In genomic region chrX:103248553-103248952, GRCh38 we compare ENCODE assay signal across 8 cellular contexts. TPM values are rescaled to one million over a fixed set of nuclear protein-coding genes. Genes with fewer than 3 reads are reported as not detected.
DNase-seq lines count a peak whose midpoint lies in the region; ATAC-seq and TF ChIP-seq lines count a peak whose summit lies in the region.

No MANE protein-coding gene starts in this region.

- no peak overlapping the region for H3K4me2 ChIP-seq in PC-9

- peak; percentile 78 for ATAC-seq in GM18867 (IDR thresholded peaks at IDR 0.05; ENCODE audit: unreplicated experiment)
- ATAC-seq in gastroesophageal sphincter, result no peak

- TF ChIP-seq EP300 in gastroesophageal sphincter (IDR thresholded peaks at IDR 0.05), result no peak

- H3K4me3 ChIP-seq in PC-9, result no peak overlapping the region
- no peak overlapping the region for H3K4me3 ChIP-seq in gastroesophageal sphincter

- POLR2A ChIA-PET in PC-9 (lab: Charles Lee; ENCODE audit: unreplicated experiment), result no interaction called here

- no peak overlapping the region for H2AFZ ChIP-seq in PC-9

- no peaks in the 10 kb centered on the region for H3K4me1 ChIP-seq in PC-9 (replicated peaks; ENCODE audit: insufficient read depth)
- H3K4me1 ChIP-seq in gastroesophageal sphincter, result peaks cover 0 to 14% (median 0%) of the 10 kb centered on the region in 3 donors

- no peak for TF ChIP-seq POLR2A in gastroesophageal sphincter (IDR thresholded peaks at IDR 0.05)

- H4K20me1 ChIP-seq in PC-9 (ENCODE audit: insufficient read depth), result no peaks in the 10 kb centered on the region

- H3K36me3 ChIP-seq in PC-9 (ENCODE audit: low read depth) (no peaks in the 10 kb centered on the region), gastroesophageal sphincter (no peaks in the 10 kb centered on the region)

- intact Hi-C loops in PC-9 (cut with micrococcal nuclease; ENCODE audit: unreplicated experiment), result loop anchor here (1.0 kb wide), 1 partner anchor 37 kb away; no protein-coding TSS in a partner anchor

- BruUV-seq in PC-9 (replicated peaks; lab: Mats Ljungman, UMichigan), result no TSS peak

- no peaks in the 10 kb centered on the region for H3K79me2 ChIP-seq in PC-9 (ENCODE audit: low read depth)

- TF ChIP-seq CTCF in PC-9 (conservative IDR thresholded peaks at IDR 0.05) (peak; percentile 57; the same call in 1 of the 2 replicates), gastroesophageal sphincter (IDR thresholded peaks at IDR 0.05) (peak in 3 of 4 experiments; percentile 17 to 44 (median 19))

- H3K9me3 ChIP-seq in PC-9 (ENCODE audit: insufficient read depth, low read depth) (no peaks in the 10 kb centered on the region), gastroesophageal sphincter (no peaks in the 10 kb centered on the region)

- peak; percentile 23 for DNase-seq in Ammon's horn (ENCODE audit: low spot score)
- no peak for DNase-seq in PC-9
- DNase-seq in SHP77 (lab: John Stamatoyannopoulos, UW), result no peak
- DNase-seq in UCSD-AML1 (lab: John Stamatoyannopoulos, UW; ENCODE audit: unreplicated experiment), result no peak
- DNase-seq in activated T-cell treated with anti-CD3 and anti-CD28 coated beads, Interleukin-2, amount 50 U/mL, for 1 hour, result no peak
- no peak for DNase-seq in middle frontal gyrus (ENCODE audit: extremely low spot score, low spot score)

- H3K27ac ChIP-seq in PC-9, result no peak overlapping the region
- H3K27ac ChIP-seq in gastroesophageal sphincter, result no peak overlapping the region

- no peaks in the 10 kb centered on the region for H3K9me2 ChIP-seq in PC-9 (ENCODE audit: insufficient read depth)

- H3F3A ChIP-seq in PC-9 (ENCODE audit: insufficient read depth, low read depth), result no peaks in the 10 kb centered on the region

- CTCF ChIA-PET in PC-9 (lab: Charles Lee), result no interaction called here

- H3K27me3 ChIP-seq in PC-9 (ENCODE audit: insufficient read depth, low read depth) (no peaks in the 10 kb centered on the region), gastroesophageal sphincter (no peaks in the 10 kb centered on the region)

RNA-seq across cellular contexts. Expression of gene TCEAL8, which starts 6.4 kb away (rescaled TPM):
- total RNA-seq in PC-9 (2021), result 31.5 and 34.4 TPM in 2 replicates
- total RNA-seq in gastroesophageal sphincter, result 10 to 100 TPM; 48.9 to 84.0 (median 64.4) TPM

RNA-seq across cellular contexts. Expression of gene TCEAL5, which starts 28.0 kb away (rescaled TPM):
- total RNA-seq in PC-9 (2021) (not detected in 2 replicates), gastroesophageal sphincter (under 1 TPM in 2 of 4 donors, not detected in 2; 0.54 to 0.92 TPM)

RNA-seq across cellular contexts. Expression of gene BEX4, which starts 33.6 kb away (rescaled TPM):
- total RNA-seq in PC-9 (2021) (1.0 and 1.1 TPM in 2 replicates), gastroesophageal sphincter (10 to 100 TPM; 51.2 to 81.7 (median 60.0) TPM)

Comparison
In these comparisons a context has a peak if more than half of its experiments do, and no peak if none do; other contexts are left out.
1. RNA of gene BEX4, which starts 33.6 kb away (total RNA-seq): 51.2 to 81.7 TPM in gastroesophageal sphincter; 1.0 to 1.1 TPM in PC-9; every median in the first group is over 10 times any median in the second.